In the genomic region with DNA sequence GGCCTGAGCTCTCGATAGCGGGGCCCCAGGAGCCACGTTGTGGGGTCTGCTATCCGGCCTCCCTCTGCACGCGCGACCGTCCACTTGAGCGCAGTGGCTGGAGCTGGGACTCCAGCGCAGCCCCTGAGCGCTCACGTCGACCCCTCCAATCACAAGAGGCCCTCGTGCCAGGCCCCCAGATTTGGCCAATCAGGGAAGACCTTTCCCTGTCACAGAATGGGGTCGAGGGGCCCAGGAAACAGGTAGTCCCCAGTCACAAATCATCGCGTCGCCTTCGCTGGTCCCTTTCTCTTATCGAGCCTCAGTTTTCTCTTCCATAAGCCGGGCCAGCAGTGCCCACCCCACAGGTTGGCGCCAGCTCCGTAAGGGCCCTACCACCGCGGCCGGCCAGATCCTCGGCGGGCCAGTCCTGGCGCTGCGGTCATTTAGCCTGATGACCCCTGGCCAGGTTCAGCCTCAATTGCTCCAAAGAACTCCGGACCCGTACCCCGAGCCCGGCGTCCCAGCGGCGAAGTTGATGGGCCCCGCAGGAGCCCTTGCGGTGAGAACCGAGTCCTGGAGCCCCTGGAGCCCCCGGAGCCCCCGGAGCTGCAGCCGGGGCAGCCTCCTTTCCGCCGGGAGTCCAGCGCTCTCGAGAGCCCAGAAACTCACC, we compare ENCODE assay signal across 8 cellular contexts. TPM values are rescaled to one million over a fixed set of nuclear protein-coding genes. Genes with fewer than 3 reads are reported as not detected.
A peak's percentile ranks its signal among the peaks of the same experiment; 100 is the strongest.
DNase-seq lines count a peak whose midpoint lies in the region; ATAC-seq and TF ChIP-seq lines count a peak whose summit lies in the region.
"Had no signal": no experiment of that assay in that cellular context is flagged by ENCODE, and none has a peak within 500 bp of the region (broad histone marks: within the 10 kb centered on the region; RNA-seq: fewer than 3 reads in every experiment).

No MANE protein-coding gene starts in this region.

- H4K8ac ChIP-seq in mesendoderm (ENCODE audit: low read depth, low read length) = no peak overlapping the region

- no peak overlapping the region for H3K18ac ChIP-seq in mesendoderm (ENCODE audit: low read length)

- H4K5ac ChIP-seq in mesendoderm (ENCODE audit: low read length) = no peak overlapping the region

- no peak overlapping the region for H2BK5ac ChIP-seq in mesendoderm (ENCODE audit: low read length)

- H3K27me3 ChIP-seq in PC-9 (ENCODE audit: insufficient read depth, low read depth) (no peaks in the 10 kb centered on the region), esophagus (ENCODE audit: control insufficient read depth in 1 of 2, insufficient read depth in 2 of 2, low read length in 2 of 2) (no peaks in the 10 kb centered on the region), mesendoderm (ENCODE audit: insufficient read depth, low read length, poor library complexity) (peaks cover 5% of the 10 kb centered on the region), tibial nerve (peaks cover 0 to 35% of the 10 kb centered on the region in 2 donors)

- H3K9me3 ChIP-seq in PC-9 (ENCODE audit: insufficient read depth, low read depth) = peaks cover 3% of the 10 kb centered on the region; the same call in 1 of the 2 replicates
- no peaks in the 10 kb centered on the region for H3K9me3 ChIP-seq in esophagus (ENCODE audit: control insufficient read depth in 2 of 2, insufficient read depth in 1 of 2, low read depth in 1 of 2, low read length in 1 of 2)
- no peaks in the 10 kb centered on the region for H3K9me3 ChIP-seq in tibial nerve

- 6% methylated on average over 47 of the region's 47 CpGs for WGBS in esophagus, 2 donors
- WGBS in mesendoderm (ENCODE audit: extremely low coverage, insufficient coverage, low lambda C conversion rate) = no CpG with 5 or more reads among the region's 47 CpGs
- 1 to 8% methylated on average over 21 to 44 of the region's 47 CpGs for WGBS in tibial nerve, 2 donors

- POLR2A ChIA-PET in PC-9 (lab: Charles Lee; ENCODE audit: unreplicated experiment) = interaction anchor here (0.6 to 0.7 kb wide), 2 partner anchors 35 to 73 kb away, joined by 3 to 5 read pairs; no protein-coding TSS in a partner anchor

- H3K4me1 ChIP-seq in PC-9 (replicated peaks; ENCODE audit: insufficient read depth) = peaks cover 14% of the 10 kb centered on the region; the same call in 1 of the 2 replicates
- peaks cover 4 to 7% of the 10 kb centered on the region in 2 donors for H3K4me1 ChIP-seq in esophagus (ENCODE audit: control insufficient read depth in 2 of 2, insufficient read depth in 2 of 2, low read length in 1 of 2)
- no peaks in the 10 kb centered on the region for H3K4me1 ChIP-seq in mesendoderm (ENCODE audit: control insufficient read depth, low read depth, low read length)
- H3K4me1 ChIP-seq in tibial nerve = peaks cover 0 to 31% (median 7%) of the 10 kb centered on the region in 4 donors

- peak overlapping the region; percentile 32 for H3K9ac ChIP-seq in mesendoderm (ENCODE audit: low read length)

- no peaks in the 10 kb centered on the region for H3K9me2 ChIP-seq in PC-9 (ENCODE audit: insufficient read depth)

- intact Hi-C loops in PC-9 (cut with micrococcal nuclease; ENCODE audit: unreplicated experiment) = loop anchor here (1.0 to 2.0 kb wide), 2 partner anchors 33 to 45 kb away; no protein-coding TSS in a partner anchor

- ATAC-seq in HG03139 (IDR thresholded peaks at IDR 0.05; ENCODE audit: unreplicated experiment) (no peak), GM18907 (IDR thresholded peaks at IDR 0.05; ENCODE audit: unreplicated experiment) (no peak)

- DNase-seq in PC-9 = peak; percentile 59 to 70
- peak; percentile 69 for DNase-seq in mesendoderm
- no peak for DNase-seq in tibial nerve (ENCODE audit: low spot score in 2 of 2)
- no peak for DNase-seq in NCI-H2081 treated with DMSO at 0.1 percent for 48 hours (lab: John Stamatoyannopoulos, UW)
- DNase-seq: stimulated activated CD4-positive, alpha-beta T cell treated with anti-CD3 and anti-CD28 coated beads, Interleukin-1b, Interleukin-23, amount 100 ng/mL, for 48 hours had no signal

- no peaks in the 10 kb centered on the region for H4K20me1 ChIP-seq in PC-9 (ENCODE audit: insufficient read depth)

- TF ChIP-seq POLR2A in tibial nerve (IDR thresholded peaks at IDR 0.05) = no peak

- TSS peak; percentile 40 for BruUV-seq in PC-9 (replicated peaks; lab: Mats Ljungman, UMichigan)

- TF ChIP-seq CTCF in PC-9 (conservative IDR thresholded peaks at IDR 0.05) (no peak), tibial nerve (IDR thresholded peaks at IDR 0.05) (no peak)

- 0 out of 2 replicates have a peak overlapping the region, but pooled peaks have one; percentile 69 for H3K27ac ChIP-seq in PC-9
- peak overlapping the region; percentile 71 to 80 for H3K27ac ChIP-seq in esophagus (ENCODE audit: low read depth in 2 of 2, low read length in 1 of 2)
- no peak overlapping the region for H3K27ac ChIP-seq in mesendoderm (ENCODE audit: low read depth, low read length)
- peak overlapping the region in 2 of 4 donors; percentile 35 to 77 for H3K27ac ChIP-seq in tibial nerve

- 0 out of 2 replicates have a peak, but pooled peaks cover 4% of the 10 kb centered on the region for H3K79me2 ChIP-seq in PC-9 (ENCODE audit: low read depth)
- no peaks in the 10 kb centered on the region for H3K79me2 ChIP-seq in mesendoderm (ENCODE audit: control insufficient read depth, insufficient read depth, low read length)

- no peak overlapping the region for H2AK5ac ChIP-seq in mesendoderm (ENCODE audit: low read length)

- H3K79me1 ChIP-seq in mesendoderm (ENCODE audit: low read length) = no peaks in the 10 kb centered on the region

- no peak overlapping the region for H3K4ac ChIP-seq in mesendoderm (ENCODE audit: low read depth, low read length)

- H3K56ac ChIP-seq in mesendoderm (ENCODE audit: low read length) = peak overlapping the region; percentile 7

- H3F3A ChIP-seq in PC-9 (ENCODE audit: insufficient read depth, low read depth) = peaks cover 23% of the 10 kb centered on the region

- H3K4me2 ChIP-seq in PC-9 = peak overlapping the region; percentile 80
- peak overlapping the region; percentile 97 for H3K4me2 ChIP-seq in mesendoderm (ENCODE audit: low read length)

- H3K36me3 ChIP-seq in PC-9 (ENCODE audit: low read depth) = no peaks in the 10 kb centered on the region
- H3K36me3 ChIP-seq in esophagus (ENCODE audit: control insufficient read depth in 2 of 2, insufficient read depth in 2 of 2, low read length in 1 of 2) = no peaks in the 10 kb centered on the region
- no peaks in the 10 kb centered on the region for H3K36me3 ChIP-seq in mesendoderm (ENCODE audit: control insufficient read depth, insufficient read depth, low read length)
- H3K36me3 ChIP-seq in tibial nerve = no peaks in the 10 kb centered on the region

- CTCF ChIA-PET in PC-9 (lab: Charles Lee) = interaction anchor here (1.4 kb wide), 1 partner anchor 18 kb away, joined by 4 read pairs; no protein-coding TSS in a partner anchor

- H2BK15ac ChIP-seq in mesendoderm (replicated peaks; ENCODE audit: low read depth) = no peak overlapping the region

- no peak overlapping the region for H3K23ac ChIP-seq in mesendoderm (ENCODE audit: low read length)

- TF ChIP-seq EP300 in tibial nerve (IDR thresholded peaks at IDR 0.05) = peak in 1 of 2 donors; percentile 6

- H3K4me3 ChIP-seq in PC-9 = peak overlapping the region; percentile 65
- peak overlapping the region; percentile 51 to 58 for H3K4me3 ChIP-seq in esophagus (ENCODE audit: low read depth in 1 of 2, low read length in 2 of 2)
- peak overlapping the region; percentile 7 for H3K4me3 ChIP-seq in mesendoderm (ENCODE audit: low read length)
- peak overlapping the region; percentile 32 to 55 (median 42) for H3K4me3 ChIP-seq in tibial nerve

- H2BK120ac ChIP-seq in mesendoderm (ENCODE audit: low read depth, low read length) = no peak overlapping the region

- H2AFZ ChIP-seq in PC-9 = peak overlapping the region; percentile 78

RNA-seq across cellular contexts. Expression of gene ALDH1L1, which starts 0.4 kb away (rescaled TPM):
- total RNA-seq in PC-9 (2021) (46.9 and 50.0 TPM in 2 replicates), tibial nerve (10 to 100 TPM; 34.5 to 87.3 (median 50.8) TPM)
- 1 to 10 TPM; 3.6 to 5.0 TPM for polyA plus RNA-seq in esophagus
- polyA plus RNA-seq in mesendoderm (2013, experiment 1 of 2) = 0.31 TPM
- 0.31 TPM for polyA plus RNA-seq in mesendoderm (2013, experiment 2 of 2)

Comparison
In these comparisons a context has a peak if more than half of its experiments do, and no peak if none do; other contexts are left out.
1. DNase-seq: peak in PC-9 (2 of 2) and mesendoderm (single experiment); none in tibial nerve (0 of 2) and NCI-H2081 treated with DMSO at 0.1 percent for 48 hours (single experiment).
2. H3K4me3 ChIP-seq: peak in every context shown above with its lines; median percentile 65 in PC-9; 54 in esophagus; 42 in tibial nerve; 7 in mesendoderm.